Comparison of ENCODE assay signal across 23 cellular contexts in the genomic region with DNA sequence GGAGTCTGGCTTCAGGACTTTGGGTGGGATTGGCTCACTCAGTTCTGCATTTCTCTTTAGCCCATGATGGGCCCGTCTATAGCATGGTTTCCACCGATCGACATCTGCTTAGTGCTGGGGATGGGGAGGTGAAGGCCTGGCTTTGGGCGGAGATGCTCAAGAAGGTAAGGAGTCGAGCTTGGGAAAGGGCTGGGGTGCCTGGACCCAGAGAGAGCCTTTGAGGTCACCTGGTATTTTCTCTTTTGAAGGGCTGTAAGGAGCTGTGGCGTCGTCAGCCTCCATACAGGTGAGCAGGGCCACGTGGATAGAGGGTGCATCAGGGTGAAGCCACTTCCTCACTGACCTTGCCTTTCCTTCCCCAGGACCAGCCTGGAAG. TPM values are rescaled to one million over a fixed set of nuclear protein-coding genes. Genes with fewer than 3 reads are reported as not detected.
"Had no signal": no experiment of that assay in that cellular context is flagged by ENCODE, and none has a peak within 500 bp of the region (broad histone marks: within the 10 kb centered on the region; RNA-seq: fewer than 3 reads in every experiment).

No MANE protein-coding gene starts in this region.

- DNase-seq: cortex of kidney; effector memory CD4-positive, alpha-beta T cell; gastrocnemius medialis; heart right ventricle; left lung; lower lobe of right lung; right lobe of liver; stimulated activated CD4-positive, alpha-beta T cell treated with anti-CD3 and anti-CD28 coated beads, Interleukin-4, amount 100 ng/mL, for 1 hour; transverse colon had no signal

- H3K4me3 Mint-ChIP-seq: central memory CD8-positive, alpha-beta T cell; stimulated activated memory B cell treated with anti-CD40 and anti-IgM and Interleukin-4, amounts not matched to agents 10 μg/mL and 1 μg/mL and 100 μg/mL, for 72 hours had no signal

- H3K27me3 ChIP-seq: right lobe of liver had no signal

- H3K9me3 ChIP-seq: esophagus muscularis mucosa, gastrocnemius medialis, heart right ventricle, left lung, lower lobe of right lung, neutrophil, ovary, right lobe of liver, transverse colon had no signal

- H3K4me3 ChIP-seq: esophagus muscularis mucosa, gastrocnemius medialis, heart right ventricle, left lung, lower lobe of right lung, ovary, right lobe of liver, transverse colon had no signal

- H3K27ac ChIP-seq: epithelial cell of prostate, esophagus muscularis mucosa, gastrocnemius medialis, heart right ventricle, left lung, lower lobe of right lung, neutrophil, ovary, right lobe of liver, transverse colon had no signal

- H3K9me3 Mint-ChIP-seq: central memory CD8-positive, alpha-beta T cell; memory B cell; mesothelial cell of epicardium; natural killer cell treated with Interleukin-12 subunit alpha and Interleukin-12 subunit beta and Interleukin-15 and Interleukin-18, amount 100 ng/mL, for 72 hours; stimulated activated memory B cell treated with anti-CD40 and anti-IgM and Interleukin-4, amounts not matched to agents 10 μg/mL and 1 μg/mL and 100 μg/mL, for 72 hours; stimulated activated naive CD8-positive, alpha-beta T cell treated with anti-CD3 and anti-CD28 coated beads, Interleukin-15, Interleukin-2, amounts not matched to agents 100 ng/mL and 50 ng/mL, for 24 hours had no signal

- H3K36me3 ChIP-seq: ovary, transverse colon had no signal

- H3K27ac Mint-ChIP-seq: memory B cell; mesothelial cell of epicardium; natural killer cell treated with Interleukin-12 subunit alpha and Interleukin-12 subunit beta and Interleukin-15 and Interleukin-18, amount 100 ng/mL, for 72 hours; stimulated activated memory B cell treated with anti-CD40 and anti-IgM and Interleukin-4, amounts not matched to agents 10 μg/mL and 1 μg/mL and 100 μg/mL, for 72 hours; stimulated activated naive CD8-positive, alpha-beta T cell treated with anti-CD3 and anti-CD28 coated beads, Interleukin-15, Interleukin-2, amounts not matched to agents 100 ng/mL and 50 ng/mL, for 24 hours had no signal

- ATAC-seq: gastrocnemius medialis; heart right ventricle; left lung; lower lobe of right lung; natural killer cell treated with Interleukin-12 subunit alpha and Interleukin-12 subunit beta and Interleukin-15 and Interleukin-18, amount 100 ng/mL, for 72 hours; right lobe of liver; stimulated activated memory B cell treated with anti-CD40 and anti-IgM and Interleukin-4, amounts not matched to agents 10 μg/mL and 1 μg/mL and 100 μg/mL, for 72 hours had no signal

- H3K36me3 Mint-ChIP-seq: natural killer cell treated with Interleukin-12 subunit alpha and Interleukin-12 subunit beta and Interleukin-15 and Interleukin-18, amount 100 ng/mL, for 72 hours had no signal

RNA-seq across cellular contexts. Expression of a gene that starts 8.0 kb away (rescaled TPM):
- total RNA-seq: esophagus muscularis mucosa; fibroblast of villous mesenchyme; lower lobe of right lung; natural killer cell treated with Interleukin-12 subunit alpha and Interleukin-12 subunit beta and Interleukin-15 and Interleukin-18, amount 100 ng/mL, for 72 hours; posterior vena cava; transverse colon; urinary bladder had no signal

RNA-seq across cellular contexts. Expression of a gene that starts 10.8 kb away (rescaled TPM):
- total RNA-seq: heart right ventricle, temporal lobe had no signal
